In the genomic region with DNA sequence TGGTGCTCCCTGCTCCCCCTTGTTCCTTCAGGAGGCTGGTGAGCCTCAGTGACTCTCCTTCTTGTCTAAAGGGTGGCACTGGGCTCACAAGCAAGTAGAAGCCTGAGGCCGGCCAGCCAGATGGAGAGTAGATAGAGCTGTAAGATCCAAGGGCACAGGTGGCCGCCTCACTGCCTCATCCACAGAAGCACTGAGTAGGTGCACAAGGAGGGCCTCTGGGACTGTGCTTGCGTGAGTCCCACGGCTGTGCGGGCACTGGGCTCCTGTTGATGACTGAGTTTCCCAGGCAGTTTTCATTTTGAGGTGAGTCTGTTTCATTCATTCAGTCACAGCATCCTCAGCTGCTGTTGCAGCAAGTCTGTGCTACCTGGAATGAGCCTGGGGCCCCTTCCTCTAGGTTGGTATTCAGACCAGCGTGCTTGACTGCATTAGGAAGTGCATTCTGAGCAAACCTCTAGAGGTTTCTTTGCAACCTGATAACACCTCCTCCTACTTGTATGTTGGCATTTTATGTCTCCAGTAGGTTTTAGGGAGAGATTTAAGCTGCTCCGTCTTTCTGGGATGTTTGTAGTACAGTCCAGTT, we compare ENCODE assay signal across 12 cellular contexts.
"Had no signal": no experiment of that assay in that cellular context is flagged by ENCODE, and none has a peak within 500 bp of the region (broad histone marks: within the 10 kb centered on the region; RNA-seq: fewer than 3 reads in every experiment).

No MANE protein-coding gene starts in this region.

- H3K36me3 Mint-ChIP-seq: WTC11 had no signal

- DNase-seq: activated CD4-positive, alpha-beta T cell treated with anti-CD3 and anti-CD28 coated beads for 48 hours; activated effector memory CD4-positive, alpha-beta T cell treated with Interleukin-2 at 50 U/mL for 16 hours; activated naive CD4-positive, alpha-beta T cell treated with anti-CD3 and anti-CD28 coated beads, Interleukin-2, amount 50 U/mL, for 16 hours; caudate nucleus; hippocampal formation; mesenchymal stem cell; ovary; stomach; testis had no signal

- H3K27ac Mint-ChIP-seq: WTC11 had no signal

- H3K9me3 Mint-ChIP-seq: natural killer cell treated with Interleukin-12 subunit alpha and Interleukin-12 subunit beta and Interleukin-15 and Interleukin-18, amount 100 ng/mL, for 72 hours; WTC11 had no signal

- H3K4me3 Mint-ChIP-seq: natural killer cell treated with Interleukin-12 subunit alpha and Interleukin-12 subunit beta and Interleukin-15 and Interleukin-18, amount 100 ng/mL, for 72 hours; WTC11 had no signal

- ATAC-seq: natural killer cell treated with Interleukin-12 subunit alpha and Interleukin-12 subunit beta and Interleukin-15 and Interleukin-18, amount 100 ng/mL, for 72 hours; sciatic nerve; WTC11 had no signal

- H3K27me3 Mint-ChIP-seq: natural killer cell treated with Interleukin-12 subunit alpha and Interleukin-12 subunit beta and Interleukin-15 and Interleukin-18, amount 100 ng/mL, for 72 hours had no signal
